17 cellular contexts compared by ENCODE assay signal in genomic region chr1:160952129-160952510, GRCh38. TPM values are rescaled to one million over a fixed set of nuclear protein-coding genes. Genes with fewer than 3 reads are reported as not detected.
"Had no signal": no experiment of that assay in that cellular context is flagged by ENCODE, and none has a peak within 500 bp of the region (broad histone marks: within the 10 kb centered on the region; RNA-seq: fewer than 3 reads in every experiment).

No MANE protein-coding gene starts in this region.

- H3K36me3 Mint-ChIP-seq: activated naive CD4-positive, alpha-beta T cell treated with anti-CD3 and anti-CD28 coated beads, Interleukin-2, amount 10 ng/mL, durations not matched to agents 7 days and 5 days; brain; type B pancreatic cell had no signal

- H3K27me3 Mint-ChIP-seq: activated CD8-positive, alpha-beta T cell treated with anti-CD3 and anti-CD28 coated beads for 36 hours; activated naive CD8-positive, alpha-beta T cell treated with anti-CD3 and anti-CD28 coated beads, Interleukin-2, amount 50 U/mL, for 24 hours; stimulated activated naive CD8-positive, alpha-beta T cell treated with anti-CD3 and anti-CD28 coated beads, Interleukin-15, amount 100 ng/mL, for 72 hours had no signal

- H3K9me3 Mint-ChIP-seq: activated CD4-positive, alpha-beta T cell treated with anti-CD3 and anti-CD28 coated beads, Interleukin-2, amount 10 ng/mL, durations not matched to agents 24 days and 14 days; activated CD8-positive, alpha-beta T cell treated with anti-CD3 and anti-CD28 coated beads for 36 hours; activated naive CD4-positive, alpha-beta T cell treated with anti-CD3 and anti-CD28 coated beads, Interleukin-2, amount 10 ng/mL, durations not matched to agents 7 days and 5 days; activated naive CD8-positive, alpha-beta T cell treated with anti-CD3 and anti-CD28 coated beads, Interleukin-2, amount 50 U/mL, for 24 hours; activated T-cell treated with anti-CD3 and anti-CD28 coated beads, Interleukin-2, amount 50 U/mL, for 4 hours; brain; stimulated activated naive CD8-positive, alpha-beta T cell treated with anti-CD3 and anti-CD28 coated beads, Interleukin-15, amount 100 ng/mL, for 72 hours; type B pancreatic cell had no signal

- H3K27ac Mint-ChIP-seq: activated CD4-positive, alpha-beta T cell treated with anti-CD3 and anti-CD28 coated beads, Interleukin-2, amount 10 ng/mL, durations not matched to agents 24 days and 14 days; activated CD8-positive, alpha-beta T cell treated with anti-CD3 and anti-CD28 coated beads for 36 hours; activated naive CD4-positive, alpha-beta T cell treated with anti-CD3 and anti-CD28 coated beads, Interleukin-2, amount 10 ng/mL, durations not matched to agents 7 days and 5 days; activated naive CD8-positive, alpha-beta T cell treated with anti-CD3 and anti-CD28 coated beads, Interleukin-2, amount 50 U/mL, for 24 hours; stimulated activated naive CD8-positive, alpha-beta T cell treated with anti-CD3 and anti-CD28 coated beads, Interleukin-15, amount 100 ng/mL, for 72 hours; type B pancreatic cell had no signal

- H3K4me1 ChIP-seq: psoas muscle had no signal

- H3K4me3 Mint-ChIP-seq: activated CD4-positive, alpha-beta T cell treated with anti-CD3 and anti-CD28 coated beads, Interleukin-2, amount 10 ng/mL, durations not matched to agents 24 days and 14 days; activated CD8-positive, alpha-beta T cell treated with anti-CD3 and anti-CD28 coated beads for 36 hours; activated naive CD4-positive, alpha-beta T cell treated with anti-CD3 and anti-CD28 coated beads, Interleukin-2, amount 10 ng/mL, durations not matched to agents 7 days and 5 days; activated naive CD8-positive, alpha-beta T cell treated with anti-CD3 and anti-CD28 coated beads, Interleukin-2, amount 50 U/mL, for 24 hours; activated T-cell treated with anti-CD3 and anti-CD28 coated beads, Interleukin-2, amount 50 U/mL, for 4 hours; brain; stimulated activated naive CD8-positive, alpha-beta T cell treated with anti-CD3 and anti-CD28 coated beads, Interleukin-15, amount 100 ng/mL, for 72 hours; type B pancreatic cell had no signal

- H3K4me3 ChIP-seq: lung, psoas muscle, smooth muscle cell had no signal

- H3K4me2 ChIP-seq: smooth muscle cell had no signal

- ATAC-seq: psoas muscle had no signal

- H3K27ac ChIP-seq: psoas muscle had no signal

RNA-seq across cellular contexts. Expression of gene ITLN2, which starts 2.5 kb away (rescaled TPM):
- total RNA-seq: activated CD4-positive, alpha-beta T cell treated with anti-CD3 and anti-CD28 coated beads, Interleukin-2, amount 10 ng/mL, durations not matched to agents 24 days and 14 days; activated CD8-positive, alpha-beta T cell treated with anti-CD3 and anti-CD28 coated beads for 36 hours; activated T-cell treated with anti-CD3 and anti-CD28 coated beads, Interleukin-2, amount 50 U/mL, for 4 hours; fibroblast of lung; left lobe of liver; mononuclear cell; occipital lobe; psoas muscle; smooth muscle cell; temporal lobe had no signal
- polyA plus RNA-seq: fibroblast of lung, neural cell, psoas muscle, smooth muscle cell had no signal
